Comparison of ENCODE assay signal across 22 cellular contexts in genomic region chr12:46206471-46206870, GRCh38.
DNase-seq lines count a peak whose midpoint lies in the region; ATAC-seq and TF ChIP-seq lines count a peak whose summit lies in the region.
"Had no signal": no experiment of that assay in that cellular context is flagged by ENCODE, and none has a peak within 500 bp of the region (broad histone marks: within the 10 kb centered on the region; RNA-seq: fewer than 3 reads in every experiment).

No MANE protein-coding gene starts in this region.

- H3K4me2 ChIP-seq in MM.1S (ENCODE audit: low read depth, low read length): no peak overlapping the region

- H3K27me3 ChIP-seq in uterus: no peaks in the 10 kb centered on the region
- no peaks in the 10 kb centered on the region for H3K27me3 ChIP-seq in MM.1S (replicated peaks; ENCODE audit: insufficient read depth, low read length)
- H3K27me3 ChIP-seq: dorsolateral prefrontal cortex, MG63, SJCRH30 had no signal

- TF ChIP-seq POLR2A in uterus (IDR thresholded peaks at IDR 0.05): no peak

- no peak overlapping the region for H3K9ac ChIP-seq in MM.1S (ENCODE audit: low read length)

- ATAC-seq in activated CD4-positive, alpha-beta T cell treated with anti-CD3 and anti-CD28 coated beads for 36 hours: no peak
- no peak for ATAC-seq in stimulated activated naive CD8-positive, alpha-beta T cell treated with anti-CD3 and anti-CD28 coated beads, Interleukin-15, amount 100 ng/mL, for 72 hours
- ATAC-seq: activated T-cell treated with anti-CD3 and anti-CD28 coated beads, Interleukin-2, amount 50 U/mL, for 4 hours; Panc1 had no signal

- H3K4me3 Mint-ChIP-seq in activated CD4-positive, alpha-beta T cell treated with anti-CD3 and anti-CD28 coated beads for 36 hours: no peak overlapping the region
- no peak overlapping the region for H3K4me3 Mint-ChIP-seq in stimulated activated naive CD8-positive, alpha-beta T cell treated with anti-CD3 and anti-CD28 coated beads, Interleukin-15, Interleukin-2, amounts not matched to agents 100 ng/mL and 50 ng/mL, for 24 hours
- H3K4me3 Mint-ChIP-seq in stimulated activated naive CD8-positive, alpha-beta T cell treated with anti-CD3 and anti-CD28 coated beads, Interleukin-15, amount 100 ng/mL, for 72 hours: no peak overlapping the region
- H3K4me3 Mint-ChIP-seq in glutamatergic neuron (ENCODE audit: unreplicated experiment): no peak overlapping the region
- H3K4me3 Mint-ChIP-seq: activated naive CD4-positive, alpha-beta T cell treated with anti-CD3 and anti-CD28 coated beads, Interleukin-2, amount 50 U/mL, for 24 hours; activated T-cell treated with anti-CD3 and anti-CD28 coated beads, Interleukin-2, amount 50 U/mL, for 4 hours; HFFc6 had no signal

- H3K4me3 ChIP-seq in uterus: no peak overlapping the region
- H3K4me3 ChIP-seq in MM.1S (ENCODE audit: low read length): no peak overlapping the region
- H3K4me3 ChIP-seq: dorsolateral prefrontal cortex, MG63, SJCRH30 had no signal

- peak overlapping the region; percentile 8 to 75 for H3K27ac ChIP-seq in uterus
- H3K27ac ChIP-seq in MM.1S (ENCODE audit: low read length): no peak overlapping the region
- H3K27ac ChIP-seq: dorsolateral prefrontal cortex, SJCRH30 had no signal

- POLR2A ChIA-PET in activated CD4-positive, alpha-beta T cell treated with anti-CD3 and anti-CD28 coated beads for 36 hours (lab: Charles Lee): interaction anchor here (0.6 kb wide), 1 partner anchor 54 kb away, joined by 3 read pairs; no protein-coding TSS in a partner anchor

- H3K36me3 Mint-ChIP-seq in activated CD4-positive, alpha-beta T cell treated with anti-CD3 and anti-CD28 coated beads for 36 hours (ENCODE audit: low read depth): peaks cover 82% of the 10 kb centered on the region
- H3K36me3 Mint-ChIP-seq in stimulated activated naive CD8-positive, alpha-beta T cell treated with anti-CD3 and anti-CD28 coated beads, Interleukin-15, Interleukin-2, amounts not matched to agents 100 ng/mL and 50 ng/mL, for 24 hours (ENCODE audit: low read depth): peaks cover 97% of the 10 kb centered on the region
- no peaks in the 10 kb centered on the region for H3K36me3 Mint-ChIP-seq in glutamatergic neuron (ENCODE audit: unreplicated experiment)

- H3F3A ChIP-seq in MM.1S (ENCODE audit: insufficient read depth, low read length): no peaks in the 10 kb centered on the region

- peaks cover 44% of the 10 kb centered on the region for H3K4me1 Mint-ChIP-seq in activated CD4-positive, alpha-beta T cell treated with anti-CD3 and anti-CD28 coated beads for 36 hours
- H3K4me1 Mint-ChIP-seq in stimulated activated naive CD8-positive, alpha-beta T cell treated with anti-CD3 and anti-CD28 coated beads, Interleukin-15, Interleukin-2, amounts not matched to agents 100 ng/mL and 50 ng/mL, for 24 hours (ENCODE audit: low read depth): peaks cover 57% of the 10 kb centered on the region
- peaks cover 54% of the 10 kb centered on the region for H3K4me1 Mint-ChIP-seq in stimulated activated naive CD8-positive, alpha-beta T cell treated with anti-CD3 and anti-CD28 coated beads, Interleukin-15, amount 100 ng/mL, for 72 hours
- peaks cover 11% of the 10 kb centered on the region for H3K4me1 Mint-ChIP-seq in glutamatergic neuron (ENCODE audit: low read depth, unreplicated experiment)

- no peaks in the 10 kb centered on the region for H3K9me3 Mint-ChIP-seq in activated CD4-positive, alpha-beta T cell treated with anti-CD3 and anti-CD28 coated beads for 36 hours (ENCODE audit: low read depth)
- H3K9me3 Mint-ChIP-seq in stimulated activated naive CD8-positive, alpha-beta T cell treated with anti-CD3 and anti-CD28 coated beads, Interleukin-15, Interleukin-2, amounts not matched to agents 100 ng/mL and 50 ng/mL, for 24 hours: no peaks in the 10 kb centered on the region
- no peaks in the 10 kb centered on the region for H3K9me3 Mint-ChIP-seq in stimulated activated naive CD8-positive, alpha-beta T cell treated with anti-CD3 and anti-CD28 coated beads, Interleukin-15, amount 100 ng/mL, for 72 hours
- no peaks in the 10 kb centered on the region for H3K9me3 Mint-ChIP-seq in glutamatergic neuron (ENCODE audit: unreplicated experiment)
- H3K9me3 Mint-ChIP-seq: activated naive CD4-positive, alpha-beta T cell treated with anti-CD3 and anti-CD28 coated beads, Interleukin-2, amount 50 U/mL, for 24 hours; activated T-cell treated with anti-CD3 and anti-CD28 coated beads, Interleukin-2, amount 50 U/mL, for 4 hours; HFFc6 had no signal

- CTCF ChIA-PET in activated CD4-positive, alpha-beta T cell treated with anti-CD3 and anti-CD28 coated beads for 36 hours (lab: Charles Lee): interaction anchor here (0.8 to 2.1 kb wide), 2 partner anchors 64 to 828 kb away, joined by 3 to 8 read pairs; no protein-coding TSS in a partner anchor

- H3K79me2 ChIP-seq in MM.1S (ENCODE audit: low read length): peaks cover 35% of the 10 kb centered on the region

- no peaks in the 10 kb centered on the region for H3K27me3 Mint-ChIP-seq in activated CD4-positive, alpha-beta T cell treated with anti-CD3 and anti-CD28 coated beads for 36 hours
- no peaks in the 10 kb centered on the region for H3K27me3 Mint-ChIP-seq in stimulated activated naive CD8-positive, alpha-beta T cell treated with anti-CD3 and anti-CD28 coated beads, Interleukin-15, Interleukin-2, amounts not matched to agents 100 ng/mL and 50 ng/mL, for 24 hours
- no peaks in the 10 kb centered on the region for H3K27me3 Mint-ChIP-seq in stimulated activated naive CD8-positive, alpha-beta T cell treated with anti-CD3 and anti-CD28 coated beads, Interleukin-15, amount 100 ng/mL, for 72 hours
- H3K27me3 Mint-ChIP-seq in glutamatergic neuron (ENCODE audit: unreplicated experiment): no peaks in the 10 kb centered on the region
- H3K27me3 Mint-ChIP-seq: activated naive CD4-positive, alpha-beta T cell treated with anti-CD3 and anti-CD28 coated beads, Interleukin-2, amount 50 U/mL, for 24 hours had no signal

- H3K27ac Mint-ChIP-seq in activated CD4-positive, alpha-beta T cell treated with anti-CD3 and anti-CD28 coated beads for 36 hours: peak overlapping the region; percentile 49
- H3K27ac Mint-ChIP-seq in stimulated activated naive CD8-positive, alpha-beta T cell treated with anti-CD3 and anti-CD28 coated beads, Interleukin-15, Interleukin-2, amounts not matched to agents 100 ng/mL and 50 ng/mL, for 24 hours: peak overlapping the region; percentile 76
- H3K27ac Mint-ChIP-seq in stimulated activated naive CD8-positive, alpha-beta T cell treated with anti-CD3 and anti-CD28 coated beads, Interleukin-15, amount 100 ng/mL, for 72 hours: no peak overlapping the region
- peak overlapping the region; percentile 25 for H3K27ac Mint-ChIP-seq in glutamatergic neuron (ENCODE audit: unreplicated experiment)
- H3K27ac Mint-ChIP-seq: HFFc6 had no signal

- no peak overlapping the region for H2AFZ ChIP-seq in MM.1S (ENCODE audit: low read length)

- H3K9me2 ChIP-seq in MM.1S (replicated peaks; ENCODE audit: insufficient read depth, low read length): no peaks in the 10 kb centered on the region

- intact Hi-C loops in activated CD4-positive, alpha-beta T cell treated with anti-CD3 and anti-CD28 coated beads for 36 hours (cut with DNase I, micrococcal nuclease): no loop called here
- intact Hi-C loops in uterus (cut with DNase I; ENCODE audit: low total_unique reads): no loop called here

- no peak for DNase-seq in activated CD4-positive, alpha-beta T cell treated with anti-CD3 and anti-CD28 coated beads for 36 hours
- no peak for DNase-seq in activated CD4-positive, alpha-beta T cell treated with anti-CD3 and anti-CD28 coated beads for 48 hours
- DNase-seq in stimulated activated naive CD8-positive, alpha-beta T cell treated with anti-CD3 and anti-CD28 coated beads, Interleukin-15, amount 100 ng/mL, for 72 hours: no peak
- DNase-seq in glutamatergic neuron (no peak), uterus (no peak), MM.1S (no peak), NOMO-1 (lab: John Stamatoyannopoulos, UW; ENCODE audit: unreplicated experiment in 2 of 2) (no peak)
- DNase-seq: 8988T; activated CD4-positive, alpha-beta T cell treated with anti-CD3 and anti-CD28 coated beads, Interleukin-2, amount 50 U/mL, for 4 hours; activated T-cell treated with anti-CD3 and anti-CD28 coated beads, Interleukin-2, amount 50 U/mL, for 4 hours; dorsolateral prefrontal cortex; head of caudate nucleus; HFFc6; kidney glomerular epithelial cell; MG63; NCI-H1417 treated with DMSO at 0.1 percent for 48 hours; NCI-H510A treated with DMSO at 0.1 percent for 48 hours; SJCRH30; T-helper 2 cell had no signal

- H3K36me3 ChIP-seq in uterus: no peaks in the 10 kb centered on the region
- H3K36me3 ChIP-seq in MM.1S (replicated peaks; ENCODE audit: insufficient read depth, low read length): peaks cover 18% of the 10 kb centered on the region

- no peaks in the 10 kb centered on the region for H3K9me3 ChIP-seq in uterus
- no peaks in the 10 kb centered on the region for H3K9me3 ChIP-seq in MM.1S (replicated peaks; ENCODE audit: insufficient read depth, low read length)
- H3K9me3 ChIP-seq: MG63, SJCRH30 had no signal

- H3K4me1 ChIP-seq in uterus: no peaks in the 10 kb centered on the region
- H3K4me1 ChIP-seq in MM.1S (ENCODE audit: low read length): peaks cover 2% of the 10 kb centered on the region

- H4K20me1 ChIP-seq in MM.1S (ENCODE audit: insufficient read depth, low read length): no peaks in the 10 kb centered on the region

- no peak for TF ChIP-seq CTCF in glutamatergic neuron (IDR thresholded peaks at IDR 0.05; ENCODE audit: partially characterized antibody, unreplicated experiment)
- no peak for TF ChIP-seq CTCF in uterus (IDR thresholded peaks at IDR 0.05)
- no peak for TF ChIP-seq CTCF in MM.1S (IDR thresholded peaks at IDR 0.05; ENCODE audit: low read length)

Comparison
In these comparisons a context has a peak if more than half of its experiments do, and no peak if none do; other contexts are left out.
1. H3K27ac Mint-ChIP-seq: peak in activated CD4-positive, alpha-beta T cell treated with anti-CD3 and anti-CD28 coated beads for 36 hours (single experiment), stimulated activated naive CD8-positive, alpha-beta T cell treated with anti-CD3 and anti-CD28 coated beads, Interleukin-15, Interleukin-2, amounts not matched to agents 100 ng/mL and 50 ng/mL, for 24 hours (single experiment) and glutamatergic neuron (single experiment); none in stimulated activated naive CD8-positive, alpha-beta T cell treated with anti-CD3 and anti-CD28 coated beads, Interleukin-15, amount 100 ng/mL, for 72 hours (0 of 2).